ENCODE assay signal across 11 cellular contexts in the genomic region with DNA sequence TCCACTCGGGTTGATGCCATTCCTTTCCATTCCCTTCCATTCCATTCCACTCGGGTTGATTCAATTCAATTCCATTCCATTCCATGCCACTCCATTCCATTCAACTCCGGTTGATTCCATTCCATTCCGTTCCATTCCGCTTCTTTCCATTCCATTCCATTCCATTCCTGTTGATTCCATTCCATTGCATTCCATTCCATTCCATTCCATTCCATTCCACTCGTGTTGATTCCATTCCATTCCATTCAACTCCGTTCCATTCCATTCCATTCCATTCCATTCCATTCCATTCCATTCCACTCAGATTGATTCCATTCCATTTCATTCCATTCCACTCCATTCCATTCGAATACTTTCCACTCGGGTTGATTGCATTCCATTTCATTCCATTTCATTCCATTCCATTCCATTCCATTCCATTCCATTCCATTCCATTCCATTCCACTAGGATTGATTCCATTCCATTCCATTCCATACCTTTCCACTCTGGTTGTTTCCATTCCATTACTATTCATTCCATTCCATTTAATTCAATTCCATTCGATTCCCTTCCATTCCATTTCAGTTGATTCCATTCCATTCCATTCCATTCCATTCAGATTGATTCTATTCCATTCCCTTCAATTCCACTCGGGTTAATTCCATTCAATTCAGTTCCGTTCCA.
A peak's percentile ranks its signal among the peaks of the same experiment; 100 is the strongest.
DNase-seq lines count a peak whose midpoint lies in the region; ATAC-seq, FAIRE-seq and TF ChIP-seq lines count a peak whose summit lies in the region.
"Had no signal": no experiment of that assay in that cellular context is flagged by ENCODE, and none has a peak within 500 bp of the region (broad histone marks: within the 10 kb centered on the region; RNA-seq: fewer than 3 reads in every experiment).

No MANE protein-coding gene starts in this region.

- dilution Hi-C loops in endothelial cell of umbilical vein (cut with MboI; ENCODE audit: extremely low pct_ligation_motif_present, low sequenced_read_pairs): no loop called here

- CTCF ChIA-PET in endothelial cell of umbilical vein (lab: Charles Lee): no interaction called here
- CTCF ChIA-PET in A673 (lab: Charles Lee): no interaction called here

- no peak overlapping the region for H3K9ac ChIP-seq in endothelial cell of umbilical vein (replicated peaks; ENCODE audit: extremely low read depth, insufficient read depth, low read length)

- no peaks in the 10 kb centered on the region for H3K4me1 ChIP-seq in right atrium auricular region
- no peaks in the 10 kb centered on the region for H3K4me1 ChIP-seq in endothelial cell of umbilical vein (ENCODE audit: control insufficient read depth, extremely low read depth, insufficient read depth, low read length)
- H3K4me1 ChIP-seq in upper lobe of left lung: no peaks in the 10 kb centered on the region
- H3K4me1 ChIP-seq in A673 (ENCODE audit: insufficient read depth, low read length, poor library complexity, severe bottlenecking): no peaks in the 10 kb centered on the region
- H3K4me1 ChIP-seq: SJSA1 had no signal

- no peak for TF ChIP-seq EP300 in upper lobe of left lung (IDR thresholded peaks at IDR 0.05)

- TF ChIP-seq CTCF in right atrium auricular region (IDR thresholded peaks at IDR 0.05): no peak
- TF ChIP-seq CTCF in endothelial cell of umbilical vein (IDR thresholded peaks at IDR 0.05; ENCODE audit: extremely low read depth in 1 of 2, insufficient read depth in 1 of 2, low read depth in 1 of 2, low read length in 2 of 2): no peak
- TF ChIP-seq CTCF in upper lobe of left lung (IDR thresholded peaks at IDR 0.05): no peak
- no peak for TF ChIP-seq CTCF in A673 (conservative IDR thresholded peaks at IDR 0.05; ENCODE audit: low read depth, low read length)

- POLR2A ChIA-PET in endothelial cell of umbilical vein (lab: Charles Lee) (no interaction called here), A673 (lab: Charles Lee; ENCODE audit: low non-redundant PET) (no interaction called here)

- no peaks in the 10 kb centered on the region for H3K9me1 ChIP-seq in endothelial cell of umbilical vein (replicated peaks; ENCODE audit: control insufficient read depth, extremely low read depth, insufficient read depth, low read length)

- intact Hi-C loops in Right ventricle myocardium inferior (cut with DNase I): no loop called here
- intact Hi-C loops in endothelial cell of umbilical vein (cut with micrococcal nuclease): no loop called here
- intact Hi-C loops in A673 (cut with micrococcal nuclease; ENCODE audit: unreplicated experiment): no loop called here

- no peak for FAIRE-seq in endothelial cell of umbilical vein (lab: Jason Lieb, UNC)
- FAIRE-seq: GM18507 had no signal

- no peaks in the 10 kb centered on the region for H3K79me2 ChIP-seq in endothelial cell of umbilical vein (ENCODE audit: control insufficient read depth, insufficient read depth, low read length)

- WGBS in upper lobe of left lung, 2 donors: 69 to 80% methylated on average over 12 of the region's 12 CpGs

- H3K36me3 ChIP-seq in right atrium auricular region (no peaks in the 10 kb centered on the region), endothelial cell of umbilical vein (ENCODE audit: control insufficient read depth in 2 of 2, extremely low read depth in 1 of 2, insufficient read depth in 2 of 2, low read length in 2 of 2) (no peaks in the 10 kb centered on the region), upper lobe of left lung (no peaks in the 10 kb centered on the region), A673 (ENCODE audit: insufficient read depth, low read length, poor library complexity, severe bottlenecking) (no peaks in the 10 kb centered on the region)
- H3K36me3 ChIP-seq: SJSA1 had no signal

- TF ChIP-seq POLR2A in endothelial cell of umbilical vein (IDR thresholded peaks at IDR 0.05; ENCODE audit: low read depth, low read length) (no peak), upper lobe of left lung (IDR thresholded peaks at IDR 0.05) (no peak)

- no peaks in the 10 kb centered on the region for H4K20me1 ChIP-seq in endothelial cell of umbilical vein (replicated peaks; ENCODE audit: control insufficient read depth, extremely low read depth, insufficient read depth, low read length)

- H3K4me2 ChIP-seq in endothelial cell of umbilical vein (ENCODE audit: insufficient read depth, low read length): no peak overlapping the region

- ATAC-seq in Right ventricle myocardium inferior: peak; percentile 72
- peak; percentile 27 for ATAC-seq in HG03060 (IDR thresholded peaks at IDR 0.05; ENCODE audit: low read depth, unreplicated experiment)
- ATAC-seq in upper lobe of left lung (ENCODE audit: low FRiP score in 2 of 2): peak; percentile 75 to 91

- peaks cover 0 to 5% of the 10 kb centered on the region in 2 donors for H3K9me3 ChIP-seq in right atrium auricular region
- H3K9me3 ChIP-seq in endothelial cell of umbilical vein (replicated peaks; ENCODE audit: control insufficient read depth, insufficient read depth, low read length): peaks cover 43% of the 10 kb centered on the region
- H3K9me3 ChIP-seq in upper lobe of left lung: peaks cover 0 to 31% (median 24%) of the 10 kb centered on the region in 4 donors
- no peaks in the 10 kb centered on the region for H3K9me3 ChIP-seq in A673 (ENCODE audit: low read depth, low read length, poor library complexity, severe bottlenecking)
- H3K9me3 ChIP-seq: SJSA1 had no signal

- H3K4me3 ChIP-seq in right atrium auricular region (no peak overlapping the region), endothelial cell of umbilical vein (replicated peaks in 1 of 3; ENCODE audit: insufficient read depth in 1 of 3, low read depth in 1 of 3, low read length in 3 of 3) (no peak overlapping the region), upper lobe of left lung (no peak overlapping the region), A673 (ENCODE audit: low read depth, low read length, poor library complexity, severe bottlenecking) (no peak overlapping the region)
- H3K4me3 ChIP-seq: SJSA1 had no signal

- H3K27ac ChIP-seq in right atrium auricular region (no peak overlapping the region), endothelial cell of umbilical vein (ENCODE audit: insufficient read depth, low read depth, low read length) (no peak overlapping the region), upper lobe of left lung (no peak overlapping the region), A673 (ENCODE audit: low read depth, low read length, poor library complexity, severe bottlenecking) (no peak overlapping the region)
- H3K27ac ChIP-seq: SJSA1 had no signal

- BruUV-seq in endothelial cell of umbilical vein (replicated peaks; lab: Mats Ljungman, UMichigan): no TSS peak
- BruUV-seq in A673 (replicated peaks; lab: Mats Ljungman, UMichigan): no TSS peak

- H2AFZ ChIP-seq in endothelial cell of umbilical vein (ENCODE audit: low read depth, low read length): no peak overlapping the region

- no peaks in the 10 kb centered on the region for H3K27me3 ChIP-seq in right atrium auricular region
- H3K27me3 ChIP-seq in endothelial cell of umbilical vein (ENCODE audit: control insufficient read depth in 2 of 2, insufficient read depth in 2 of 2, low read length in 2 of 2): no peaks in the 10 kb centered on the region
- no peaks in the 10 kb centered on the region for H3K27me3 ChIP-seq in upper lobe of left lung
- H3K27me3 ChIP-seq in A673 (replicated peaks; ENCODE audit: insufficient read depth, low read depth, low read length, poor library complexity): no peaks in the 10 kb centered on the region
- H3K27me3 ChIP-seq: SJSA1 had no signal

- DNase-seq in Right ventricle myocardium inferior (ENCODE audit: missing footprints): no peak
- DNase-seq in right atrium auricular region (ENCODE audit: low spot score): no peak
- peak; percentile 72 for DNase-seq in endothelial cell of umbilical vein (ENCODE audit: low read depth, low spot score)
- no peak for DNase-seq in upper lobe of left lung
- DNase-seq in NCI-H2196 treated with DMSO at 0.1 percent for 48 hours (lab: John Stamatoyannopoulos, UW; ENCODE audit: unreplicated experiment): no peak
- no peak for DNase-seq in A673 (ENCODE audit: low spot score)
- no peak for DNase-seq in NCI-H146 (lab: John Stamatoyannopoulos, UW)
- DNase-seq: naive thymus-derived CD8-positive, alpha-beta T cell had no signal

TF ChIP-seq in endothelial cell of umbilical vein, 7 proteins besides CTCF, POLR2A, EP300 and RAD21:
- no peak for TF ChIP-seq GATA2 (IDR thresholded peaks at IDR 0.05; ENCODE audit: insufficient read depth, insufficient read length, low read depth, low read length)
- no peak for TF ChIP-seq FOS (IDR thresholded peaks at IDR 0.05; ENCODE audit: borderline replicate concordance, insufficient read depth, low read length)
- no peak for TF ChIP-seq JUN (IDR thresholded peaks at IDR 0.05; ENCODE audit: borderline replicate concordance, insufficient read depth, insufficient read length, low read depth)
- TF ChIP-seq POLR2AphosphoS5 (IDR thresholded peaks at IDR 0.05; ENCODE audit: insufficient read depth, low read depth, low read length): no peak
- TF ChIP-seq MYC (IDR thresholded peaks at IDR 0.05; ENCODE audit: low read depth, low read length): no peak
- no peak for TF ChIP-seq EZH2 (IDR thresholded peaks at IDR 0.05; ENCODE audit: borderline replicate concordance, low read depth, low read length, severe bottlenecking)
- TF ChIP-seq, protein P1, sequence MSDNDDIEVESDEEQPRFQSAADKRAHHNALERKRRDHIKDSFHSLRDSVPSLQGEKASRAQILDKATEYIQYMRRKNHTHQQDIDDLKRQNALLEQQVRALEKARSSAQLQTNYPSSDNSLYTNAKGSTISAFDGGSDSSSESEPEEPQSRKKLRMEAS (IDR thresholded peaks at IDR 0.05; ENCODE audit: insufficient read depth, insufficient read length): no peak

Comparison
In these comparisons a context has a peak if more than half of its experiments do, and no peak if none do; other contexts are left out.
1. ATAC-seq: peak in every context shown above with its lines; median percentile 83 in upper lobe of left lung; 72 in Right ventricle myocardium inferior; 27 in HG03060.